Comparison of ENCODE assay signal across 1 cellular context in the genomic region with DNA sequence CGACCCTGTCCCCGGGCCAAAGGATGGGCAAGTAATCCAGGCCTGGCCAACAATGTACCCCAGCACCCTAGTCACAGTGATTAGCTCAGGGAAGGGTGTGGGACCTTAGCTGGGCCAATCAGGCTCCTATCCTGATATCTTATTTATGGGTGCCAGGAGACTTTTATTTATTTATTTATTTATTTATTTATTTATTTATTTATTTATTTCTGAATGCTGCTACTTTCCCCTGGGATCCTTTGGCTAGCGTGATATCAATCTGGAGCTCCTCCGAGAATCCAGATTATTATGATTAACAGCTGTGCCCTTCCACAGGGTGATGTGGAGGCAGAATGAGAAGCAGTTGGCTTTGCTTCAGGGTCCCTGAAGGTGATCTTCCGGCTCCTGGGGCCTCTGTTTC.
A peak's percentile ranks its signal among the peaks of the same experiment; 100 is the strongest.
TF ChIP-seq lines count a peak whose summit lies in the region.

No MANE protein-coding gene starts in this region.

TF ChIP-seq in A549, 52 proteins besides CTCF, POLR2A, EP300 and RAD21:
- TF ChIP-seq ZC3H11A (IDR thresholded peaks at IDR 0.05), result peak; percentile 98
- TF ChIP-seq, protein P1, sequence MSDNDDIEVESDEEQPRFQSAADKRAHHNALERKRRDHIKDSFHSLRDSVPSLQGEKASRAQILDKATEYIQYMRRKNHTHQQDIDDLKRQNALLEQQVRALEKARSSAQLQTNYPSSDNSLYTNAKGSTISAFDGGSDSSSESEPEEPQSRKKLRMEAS (IDR thresholded peaks at IDR 0.05), result no peak
